13 cellular contexts compared by ENCODE assay signal in the genomic region with DNA sequence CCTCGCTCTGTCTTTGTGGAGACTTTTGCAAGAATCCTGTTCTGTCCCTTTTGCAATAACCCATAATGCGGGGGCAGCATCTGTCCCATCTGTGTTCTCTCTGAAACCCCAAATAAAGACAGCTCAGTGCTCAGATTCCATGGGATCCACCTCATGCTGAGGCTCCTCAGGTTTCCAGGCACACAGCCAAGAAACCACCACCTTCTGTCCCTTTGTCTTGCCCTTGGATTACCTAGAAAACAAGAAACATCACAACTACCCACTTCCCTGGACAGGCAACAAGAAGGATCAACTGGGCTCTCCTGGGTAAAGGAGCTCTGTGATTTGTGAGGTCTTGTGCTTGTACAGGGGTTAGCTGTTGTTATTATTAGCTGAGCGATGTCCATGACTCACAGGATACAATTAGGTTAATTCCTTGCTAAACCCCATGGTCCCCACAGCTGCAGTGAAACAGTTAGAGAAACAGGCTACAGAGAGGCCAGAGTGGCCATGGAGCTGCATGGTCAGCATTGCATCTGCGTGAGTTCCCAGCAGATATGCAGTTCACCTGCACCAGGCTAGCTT. TPM values are rescaled to one million over a fixed set of nuclear protein-coding genes. Genes with fewer than 3 reads are reported as not detected.
DNase-seq lines count a peak whose midpoint lies in the region; ATAC-seq and TF ChIP-seq lines count a peak whose summit lies in the region.
"Had no signal": no experiment of that assay in that cellular context is flagged by ENCODE, and none has a peak within 500 bp of the region (broad histone marks: within the 10 kb centered on the region; RNA-seq: fewer than 3 reads in every experiment).

No MANE protein-coding gene starts in this region.

- ATAC-seq in heart left ventricle: peak; percentile 61 to 87 (median 74)
- ATAC-seq in Right ventricle myocardium inferior: no peak
- no peak for ATAC-seq in HG03135 (IDR thresholded peaks at IDR 0.05; ENCODE audit: unreplicated experiment)
- ATAC-seq: stimulated activated naive B cell treated with anti-CD40 and anti-IgM and Interleukin-4, amounts not matched to agents 10 μg/mL and 1 μg/mL and 100 μg/mL, for 72 hours; T-cell had no signal

- no peak for DNase-seq in heart left ventricle
- no peak for DNase-seq in Right ventricle myocardium inferior (ENCODE audit: missing footprints)
- DNase-seq in astrocyte of the hippocampus (ENCODE audit: low read depth, low spot score): peak; percentile 61
- DNase-seq in kidney tubule cell (ENCODE audit: low spot score): peak; percentile 12
- peak; percentile 30 to 38 for DNase-seq in uterus
- DNase-seq in adrenal gland: no peak
- DNase-seq in posterior vena cava (ENCODE audit: low spot score): no peak
- DNase-seq: activated CD4-positive, alpha-beta memory T cell treated with anti-CD3 and anti-CD28 coated beads, Interleukin-2, amount 10 ng/mL, durations not matched to agents 7 days and 5 days; AML-193; NCI-H345; stimulated activated naive B cell treated with anti-CD40 and anti-IgM and Interleukin-4, amounts not matched to agents 10 μg/mL and 1 μg/mL and 100 μg/mL, for 72 hours; T-cell had no signal

- H3K27me3 ChIP-seq in heart left ventricle (no peaks in the 10 kb centered on the region), uterus (no peaks in the 10 kb centered on the region), adrenal gland (no peaks in the 10 kb centered on the region)

- TF ChIP-seq POLR2A in heart left ventricle (IDR thresholded peaks at IDR 0.05): no peak
- no peak for TF ChIP-seq POLR2A in uterus (IDR thresholded peaks at IDR 0.05)
- no peak for TF ChIP-seq POLR2A in adrenal gland (IDR thresholded peaks at IDR 0.05)

- H3K4me3 ChIP-seq in heart left ventricle: no peak overlapping the region
- no peak overlapping the region for H3K4me3 ChIP-seq in uterus
- H3K4me3 ChIP-seq in adrenal gland: no peak overlapping the region

- H3K4me1 ChIP-seq in heart left ventricle (peaks cover 0 to 16% (median 5%) of the 10 kb centered on the region in 12 donors), uterus (no peaks in the 10 kb centered on the region), adrenal gland (replicated peaks in 1 of 2) (no peaks in the 10 kb centered on the region)

- H3K27ac ChIP-seq in heart left ventricle (peak overlapping the region in 1 of 12 donors; percentile 17), uterus (peak overlapping the region in 1 of 2 donors; percentile 17), adrenal gland (no peak overlapping the region)

- H3K36me3 ChIP-seq in heart left ventricle: no peaks in the 10 kb centered on the region
- no peaks in the 10 kb centered on the region for H3K36me3 ChIP-seq in uterus
- H3K36me3 ChIP-seq in adrenal gland (replicated peaks in 1 of 2): no peaks in the 10 kb centered on the region

- intact Hi-C loops in heart left ventricle (cut with DNase I): no loop called here
- intact Hi-C loops in Right ventricle myocardium inferior (cut with DNase I): no loop called here
- intact Hi-C loops in uterus (cut with DNase I; ENCODE audit: low total_unique reads): no loop called here
- intact Hi-C loops in adrenal gland (cut with DNase I): no loop called here
- intact Hi-C loops in posterior vena cava (cut with DNase I): no loop called here

- 82 to 90% (median 88%) methylated on average over 4 of the region's 4 CpGs for WGBS in heart left ventricle, 4 donors
- WGBS in adrenal gland, 4 donors: 74 to 92% (median 82%) methylated on average over 3 to 4 of the region's 4 CpGs

- TF ChIP-seq CTCF in heart left ventricle (IDR thresholded peaks at IDR 0.05): no peak
- no peak for TF ChIP-seq CTCF in uterus (IDR thresholded peaks at IDR 0.05)
- TF ChIP-seq CTCF in adrenal gland (IDR thresholded peaks at IDR 0.05): no peak

- no peaks in the 10 kb centered on the region for H3K9me3 ChIP-seq in heart left ventricle
- no peaks in the 10 kb centered on the region for H3K9me3 ChIP-seq in uterus
- H3K9me3 ChIP-seq in adrenal gland (replicated peaks in 1 of 3): no peaks in the 10 kb centered on the region

RNA-seq across cellular contexts. Expression of a gene that starts 50.2 kb away (rescaled TPM):
- 100 to 1,000 TPM in 7 of 9 donors, 10 to 100 TPM in 2; 70.6 to 203 (median 130) TPM for total RNA-seq in heart left ventricle
- polyA plus RNA-seq in heart left ventricle: 10 to 100 TPM; 56.4 to 71.4 TPM
- 144 TPM for total RNA-seq in Right ventricle myocardium inferior
- total RNA-seq in uterus: 100 to 1,000 TPM in 2 of 4 donors, 10 to 100 TPM in 2; 44.8 to 146 (median 97.5) TPM
- total RNA-seq in adrenal gland: 100 to 1,000 TPM in 4 of 8 donors, 10 to 100 TPM in 4; 47.0 to 193 (median 89.5) TPM
- 10 to 100 TPM; 37.7 to 77.8 (median 41.0) TPM for polyA plus RNA-seq in adrenal gland
- total RNA-seq in posterior vena cava: 100 to 1,000 TPM; 206 to 238 TPM
- total RNA-seq: activated CD4-positive, alpha-beta memory T cell treated with anti-CD3 and anti-CD28 coated beads, Interleukin-2, amount 10 ng/mL, durations not matched to agents 7 days and 5 days had no signal

Comparison
In these comparisons a context has a peak if more than half of its experiments do, and no peak if none do; other contexts are left out.
1. ATAC-seq: peak in heart left ventricle (4 of 4); none in Right ventricle myocardium inferior (single experiment) and HG03135 (single experiment).
2. DNase-seq: peak in astrocyte of the hippocampus (single experiment), kidney tubule cell (single experiment) and uterus (2 of 2); none in heart left ventricle (0 of 5), Right ventricle myocardium inferior (single experiment), adrenal gland (0 of 7) and posterior vena cava (single experiment).